Comparison of ENCODE assay signal across 1 cellular context in genomic region chr4:3329887-3330286, GRCh38.
TF ChIP-seq lines count a peak whose summit lies in the region.

No MANE protein-coding gene starts in this region.

TF ChIP-seq in HepG2, 621 proteins besides CTCF, POLR2A, EP300 and RAD21:
- TF ChIP-seq MIER2 (CRISPR knock-in tag; IDR thresholded peaks at IDR 0.05) = no peak
- no peak for TF ChIP-seq ZKSCAN5 (CRISPR knock-in tag; IDR thresholded peaks at IDR 0.05)
- no peak for TF ChIP-seq PAX8 (CRISPR knock-in tag; IDR thresholded peaks at IDR 0.05; ENCODE audit: borderline replicate concordance)
- no peak for TF ChIP-seq NFE2L1 (CRISPR knock-in tag; IDR thresholded peaks at IDR 0.05; ENCODE audit: borderline replicate concordance)
- TF ChIP-seq, protein P1, sequence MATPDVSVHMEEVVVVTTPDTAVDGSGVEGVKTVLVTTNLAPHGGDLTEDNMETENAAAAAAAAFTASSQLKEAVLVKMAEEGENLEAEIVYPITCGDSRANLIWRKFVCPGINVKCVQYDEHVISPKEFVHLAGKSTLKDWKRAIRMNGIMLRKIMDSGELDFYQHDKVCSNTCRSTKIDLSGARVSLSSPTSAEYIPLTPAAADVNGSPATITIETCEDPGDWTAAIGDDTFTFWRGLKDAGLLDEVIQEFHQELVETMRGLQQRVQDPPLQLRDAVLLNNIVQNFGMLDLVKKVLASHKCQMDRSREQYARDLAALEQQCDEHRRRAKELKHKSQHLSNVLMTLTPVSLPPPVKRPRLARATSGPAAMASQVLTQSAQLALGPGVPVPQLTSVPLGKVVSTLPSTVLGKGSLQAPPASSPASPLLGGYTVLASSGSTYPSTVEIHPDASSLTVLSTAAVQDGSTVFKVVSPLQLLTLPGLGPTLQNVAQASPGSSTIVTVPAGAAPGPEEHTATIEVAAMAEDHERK (CRISPR knock-in tag; IDR thresholded peaks at IDR 0.05; ENCODE audit: low read depth) = no peak
- no peak for TF ChIP-seq ZSCAN9 (CRISPR knock-in tag; IDR thresholded peaks at IDR 0.05; ENCODE audit: borderline replicate concordance)
- TF ChIP-seq ZNF317 (CRISPR knock-in tag; IDR thresholded peaks at IDR 0.05) = no peak
- no peak for TF ChIP-seq ZNF580 (CRISPR knock-in tag; IDR thresholded peaks at IDR 0.05; ENCODE audit: borderline replicate concordance, low read depth)
- TF ChIP-seq SNAPC2 (CRISPR knock-in tag; IDR thresholded peaks at IDR 0.05) = no peak
- no peak for TF ChIP-seq CENPT (CRISPR knock-in tag; IDR thresholded peaks at IDR 0.05; ENCODE audit: low read depth)
